ENCODE assay signal across 1 cellular context in the genomic region with DNA sequence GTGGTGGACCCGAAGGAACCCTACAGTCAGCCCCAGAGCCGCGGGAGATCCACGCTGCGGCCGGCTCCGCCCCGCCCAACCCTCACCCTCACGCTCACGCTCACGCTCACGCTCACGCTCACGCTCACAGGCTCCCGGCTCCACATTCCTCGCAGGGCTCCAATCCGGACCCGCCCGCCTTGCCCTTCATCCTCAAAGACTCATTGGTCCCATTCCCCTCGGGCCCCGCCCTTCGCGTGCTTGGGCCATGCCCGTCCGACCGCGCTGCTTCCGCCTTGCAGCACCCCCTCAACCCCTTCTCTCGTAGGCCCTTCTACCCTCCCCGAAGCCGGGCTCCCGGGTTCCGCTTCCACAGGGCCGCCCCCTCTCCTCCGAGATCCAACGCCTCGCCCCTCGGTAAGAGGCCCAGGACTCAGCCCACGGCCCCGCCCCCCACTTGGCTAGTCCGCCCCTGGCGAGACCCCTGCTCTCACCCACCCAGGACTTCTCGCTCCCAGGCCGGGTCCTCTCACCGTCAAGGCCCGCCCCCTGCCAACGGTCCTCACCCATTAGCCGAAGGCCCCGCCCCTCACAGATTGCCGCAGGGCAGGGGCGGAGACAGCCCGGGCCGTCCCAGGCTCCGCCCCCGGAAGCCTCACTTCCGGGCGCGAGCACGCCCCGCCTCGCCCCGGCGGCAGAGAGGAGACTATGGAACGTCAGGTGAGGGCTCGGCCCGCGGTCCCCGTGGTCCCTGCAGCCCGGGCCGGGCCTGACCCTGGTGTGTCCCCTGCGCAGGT.
TF ChIP-seq lines count a peak whose summit lies in the region.

A gene (plus strand): TSS at position 637 of the 776 bp plus-strand sequence. CDS start 51 bp downstream, at position 688.

TF ChIP-seq in HEK293, 187 proteins besides CTCF, POLR2A, EP300 and RAD21 (continued from another document and continues in another):
- TF ChIP-seq, protein P1, sequence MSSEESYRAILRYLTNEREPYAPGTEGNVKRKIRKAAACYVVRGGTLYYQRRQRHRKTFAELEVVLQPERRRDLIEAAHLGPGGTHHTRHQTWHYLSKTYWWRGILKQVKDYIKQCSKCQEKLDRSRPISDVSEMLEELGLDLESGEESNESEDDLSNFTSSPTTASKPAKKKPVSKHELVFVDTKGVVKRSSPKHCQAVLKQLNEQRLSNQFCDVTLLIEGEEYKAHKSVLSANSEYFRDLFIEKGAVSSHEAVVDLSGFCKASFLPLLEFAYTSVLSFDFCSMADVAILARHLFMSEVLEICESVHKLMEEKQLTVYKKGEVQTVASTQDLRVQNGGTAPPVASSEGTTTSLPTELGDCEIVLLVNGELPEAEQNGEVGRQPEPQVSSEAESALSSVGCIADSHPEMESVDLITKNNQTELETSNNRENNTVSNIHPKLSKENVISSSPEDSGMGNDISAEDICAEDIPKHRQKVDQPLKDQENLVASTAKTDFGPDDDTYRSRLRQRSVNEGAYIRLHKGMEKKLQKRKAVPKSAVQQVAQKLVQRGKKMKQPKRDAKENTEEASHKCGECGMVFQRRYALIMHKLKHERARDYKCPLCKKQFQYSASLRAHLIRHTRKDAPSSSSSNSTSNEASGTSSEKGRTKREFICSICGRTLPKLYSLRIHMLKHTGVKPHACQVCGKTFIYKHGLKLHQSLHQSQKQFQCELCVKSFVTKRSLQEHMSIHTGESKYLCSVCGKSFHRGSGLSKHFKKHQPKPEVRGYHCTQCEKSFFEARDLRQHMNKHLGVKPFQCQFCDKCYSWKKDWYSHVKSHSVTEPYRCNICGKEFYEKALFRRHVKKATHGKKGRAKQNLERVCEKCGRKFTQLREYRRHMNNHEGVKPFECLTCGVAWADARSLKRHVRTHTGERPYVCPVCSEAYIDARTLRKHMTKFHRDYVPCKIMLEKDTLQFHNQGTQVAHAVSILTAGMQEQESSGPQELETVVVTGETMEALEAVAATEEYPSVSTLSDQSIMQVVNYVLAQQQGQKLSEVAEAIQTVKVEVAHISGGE (tag by site-specific recombination; conservative IDR thresholded peaks at IDR 0.05; ENCODE audit: low read depth) = peak; percentile 98
- TF ChIP-seq, protein P2, sequence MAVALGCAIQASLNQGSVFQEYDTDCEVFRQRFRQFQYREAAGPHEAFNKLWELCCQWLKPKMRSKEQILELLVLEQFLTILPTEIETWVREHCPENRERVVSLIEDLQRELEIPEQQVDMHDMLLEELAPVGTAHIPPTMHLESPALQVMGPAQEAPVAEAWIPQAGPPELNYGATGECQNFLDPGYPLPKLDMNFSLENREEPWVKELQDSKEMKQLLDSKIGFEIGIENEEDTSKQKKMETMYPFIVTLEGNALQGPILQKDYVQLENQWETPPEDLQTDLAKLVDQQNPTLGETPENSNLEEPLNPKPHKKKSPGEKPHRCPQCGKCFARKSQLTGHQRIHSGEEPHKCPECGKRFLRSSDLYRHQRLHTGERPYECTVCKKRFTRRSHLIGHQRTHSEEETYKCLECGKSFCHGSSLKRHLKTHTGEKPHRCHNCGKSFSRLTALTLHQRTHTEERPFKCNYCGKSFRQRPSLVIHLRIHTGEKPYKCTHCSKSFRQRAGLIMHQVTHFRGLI (tag by site-specific recombination; IDR thresholded peaks at IDR 0.05) = no peak; the same call in 1 of the 2 replicates
- TF ChIP-seq ZNF660 (tag by site-specific recombination; IDR thresholded peaks at IDR 0.05) = no peak
- TF ChIP-seq, protein P3, sequence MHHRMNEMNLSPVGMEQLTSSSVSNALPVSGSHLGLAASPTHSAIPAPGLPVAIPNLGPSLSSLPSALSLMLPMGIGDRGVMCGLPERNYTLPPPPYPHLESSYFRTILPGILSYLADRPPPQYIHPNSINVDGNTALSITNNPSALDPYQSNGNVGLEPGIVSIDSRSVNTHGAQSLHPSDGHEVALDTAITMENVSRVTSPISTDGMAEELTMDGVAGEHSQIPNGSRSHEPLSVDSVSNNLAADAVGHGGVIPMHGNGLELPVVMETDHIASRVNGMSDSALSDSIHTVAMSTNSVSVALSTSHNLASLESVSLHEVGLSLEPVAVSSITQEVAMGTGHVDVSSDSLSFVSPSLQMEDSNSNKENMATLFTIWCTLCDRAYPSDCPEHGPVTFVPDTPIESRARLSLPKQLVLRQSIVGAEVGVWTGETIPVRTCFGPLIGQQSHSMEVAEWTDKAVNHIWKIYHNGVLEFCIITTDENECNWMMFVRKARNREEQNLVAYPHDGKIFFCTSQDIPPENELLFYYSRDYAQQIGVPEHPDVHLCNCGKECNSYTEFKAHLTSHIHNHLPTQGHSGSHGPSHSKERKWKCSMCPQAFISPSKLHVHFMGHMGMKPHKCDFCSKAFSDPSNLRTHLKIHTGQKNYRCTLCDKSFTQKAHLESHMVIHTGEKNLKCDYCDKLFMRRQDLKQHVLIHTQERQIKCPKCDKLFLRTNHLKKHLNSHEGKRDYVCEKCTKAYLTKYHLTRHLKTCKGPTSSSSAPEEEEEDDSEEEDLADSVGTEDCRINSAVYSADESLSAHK (tag by site-specific recombination; IDR thresholded peaks at IDR 0.05) = no peak
- TF ChIP-seq KLF1 (tag by site-specific recombination; IDR thresholded peaks at IDR 0.05) = peak; percentile 70
- TF ChIP-seq, protein P4, sequence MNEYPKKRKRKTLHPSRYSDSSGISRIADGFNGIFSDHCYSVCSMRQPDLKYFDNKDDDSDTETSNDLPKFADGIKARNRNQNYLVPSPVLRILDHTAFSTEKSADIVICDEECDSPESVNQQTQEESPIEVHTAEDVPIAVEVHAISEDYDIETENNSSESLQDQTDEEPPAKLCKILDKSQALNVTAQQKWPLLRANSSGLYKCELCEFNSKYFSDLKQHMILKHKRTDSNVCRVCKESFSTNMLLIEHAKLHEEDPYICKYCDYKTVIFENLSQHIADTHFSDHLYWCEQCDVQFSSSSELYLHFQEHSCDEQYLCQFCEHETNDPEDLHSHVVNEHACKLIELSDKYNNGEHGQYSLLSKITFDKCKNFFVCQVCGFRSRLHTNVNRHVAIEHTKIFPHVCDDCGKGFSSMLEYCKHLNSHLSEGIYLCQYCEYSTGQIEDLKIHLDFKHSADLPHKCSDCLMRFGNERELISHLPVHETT (tag by site-specific recombination; IDR thresholded peaks at IDR 0.05) = no peak
- TF ChIP-seq ZNF354C (tag by site-specific recombination; IDR thresholded peaks at IDR 0.05; ENCODE audit: borderline replicate concordance, low read depth) = no peak
- TF ChIP-seq, protein P5, sequence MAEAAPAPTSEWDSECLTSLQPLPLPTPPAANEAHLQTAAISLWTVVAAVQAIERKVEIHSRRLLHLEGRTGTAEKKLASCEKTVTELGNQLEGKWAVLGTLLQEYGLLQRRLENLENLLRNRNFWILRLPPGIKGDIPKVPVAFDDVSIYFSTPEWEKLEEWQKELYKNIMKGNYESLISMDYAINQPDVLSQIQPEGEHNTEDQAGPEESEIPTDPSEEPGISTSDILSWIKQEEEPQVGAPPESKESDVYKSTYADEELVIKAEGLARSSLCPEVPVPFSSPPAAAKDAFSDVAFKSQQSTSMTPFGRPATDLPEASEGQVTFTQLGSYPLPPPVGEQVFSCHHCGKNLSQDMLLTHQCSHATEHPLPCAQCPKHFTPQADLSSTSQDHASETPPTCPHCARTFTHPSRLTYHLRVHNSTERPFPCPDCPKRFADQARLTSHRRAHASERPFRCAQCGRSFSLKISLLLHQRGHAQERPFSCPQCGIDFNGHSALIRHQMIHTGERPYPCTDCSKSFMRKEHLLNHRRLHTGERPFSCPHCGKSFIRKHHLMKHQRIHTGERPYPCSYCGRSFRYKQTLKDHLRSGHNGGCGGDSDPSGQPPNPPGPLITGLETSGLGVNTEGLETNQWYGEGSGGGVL (tag by site-specific recombination; IDR thresholded peaks at IDR 0.05) = peak; percentile 93
- TF ChIP-seq, protein P6, sequence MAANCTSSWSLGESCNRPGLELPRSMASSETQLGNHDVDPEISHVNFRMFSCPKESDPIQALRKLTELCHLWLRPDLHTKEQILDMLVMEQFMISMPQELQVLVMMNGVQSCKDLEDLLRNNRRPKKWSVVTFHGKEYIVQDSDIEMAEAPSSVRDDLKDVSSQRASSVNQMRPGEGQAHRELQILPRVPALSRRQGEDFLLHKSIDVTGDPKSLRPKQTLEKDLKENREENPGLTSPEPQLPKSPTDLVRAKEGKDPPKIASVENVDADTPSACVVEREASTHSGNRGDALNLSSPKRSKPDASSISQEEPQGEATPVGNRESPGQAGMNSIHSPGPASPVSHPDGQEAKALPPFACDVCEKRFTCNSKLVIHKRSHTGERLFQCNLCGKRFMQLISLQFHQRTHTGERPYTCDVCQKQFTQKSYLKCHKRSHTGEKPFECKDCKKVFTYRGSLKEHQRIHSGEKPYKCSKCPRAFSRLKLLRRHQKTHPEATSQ (tag by site-specific recombination; IDR thresholded peaks at IDR 0.05) = no peak
- TF ChIP-seq, protein P7, sequence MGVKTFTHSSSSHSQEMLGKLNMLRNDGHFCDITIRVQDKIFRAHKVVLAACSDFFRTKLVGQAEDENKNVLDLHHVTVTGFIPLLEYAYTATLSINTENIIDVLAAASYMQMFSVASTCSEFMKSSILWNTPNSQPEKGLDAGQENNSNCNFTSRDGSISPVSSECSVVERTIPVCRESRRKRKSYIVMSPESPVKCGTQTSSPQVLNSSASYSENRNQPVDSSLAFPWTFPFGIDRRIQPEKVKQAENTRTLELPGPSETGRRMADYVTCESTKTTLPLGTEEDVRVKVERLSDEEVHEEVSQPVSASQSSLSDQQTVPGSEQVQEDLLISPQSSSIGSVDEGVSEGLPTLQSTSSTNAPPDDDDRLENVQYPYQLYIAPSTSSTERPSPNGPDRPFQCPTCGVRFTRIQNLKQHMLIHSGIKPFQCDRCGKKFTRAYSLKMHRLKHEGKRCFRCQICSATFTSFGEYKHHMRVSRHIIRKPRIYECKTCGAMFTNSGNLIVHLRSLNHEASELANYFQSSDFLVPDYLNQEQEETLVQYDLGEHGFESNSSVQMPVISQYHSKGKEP (tag by site-specific recombination; IDR thresholded peaks at IDR 0.05) = no peak
- TF ChIP-seq SP3 (tag by site-specific recombination; IDR thresholded peaks at IDR 0.05) = peak; percentile 96
- no peak for TF ChIP-seq ZNF169 (tag by site-specific recombination; IDR thresholded peaks at IDR 0.05)
- TF ChIP-seq GLI4 (tag by site-specific recombination; IDR thresholded peaks at IDR 0.05) = no peak
- TF ChIP-seq, protein P8, sequence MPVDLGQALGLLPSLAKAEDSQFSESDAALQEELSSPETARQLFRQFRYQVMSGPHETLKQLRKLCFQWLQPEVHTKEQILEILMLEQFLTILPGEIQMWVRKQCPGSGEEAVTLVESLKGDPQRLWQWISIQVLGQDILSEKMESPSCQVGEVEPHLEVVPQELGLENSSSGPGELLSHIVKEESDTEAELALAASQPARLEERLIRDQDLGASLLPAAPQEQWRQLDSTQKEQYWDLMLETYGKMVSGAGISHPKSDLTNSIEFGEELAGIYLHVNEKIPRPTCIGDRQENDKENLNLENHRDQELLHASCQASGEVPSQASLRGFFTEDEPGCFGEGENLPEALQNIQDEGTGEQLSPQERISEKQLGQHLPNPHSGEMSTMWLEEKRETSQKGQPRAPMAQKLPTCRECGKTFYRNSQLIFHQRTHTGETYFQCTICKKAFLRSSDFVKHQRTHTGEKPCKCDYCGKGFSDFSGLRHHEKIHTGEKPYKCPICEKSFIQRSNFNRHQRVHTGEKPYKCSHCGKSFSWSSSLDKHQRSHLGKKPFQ (tag by site-specific recombination; IDR thresholded peaks at IDR 0.05) = peak; percentile 41; the same call in 1 of the 2 replicates
- no peak for TF ChIP-seq YY2 (tag by site-specific recombination; IDR thresholded peaks at IDR 0.05)
- peak; percentile 69 for TF ChIP-seq ZNF341 (tag by site-specific recombination; IDR thresholded peaks at IDR 0.05; ENCODE audit: low read depth)
- no peak for TF ChIP-seq ZNF132 (tag by site-specific recombination; IDR thresholded peaks at IDR 0.05; ENCODE audit: borderline replicate concordance)
- TF ChIP-seq, protein P9, sequence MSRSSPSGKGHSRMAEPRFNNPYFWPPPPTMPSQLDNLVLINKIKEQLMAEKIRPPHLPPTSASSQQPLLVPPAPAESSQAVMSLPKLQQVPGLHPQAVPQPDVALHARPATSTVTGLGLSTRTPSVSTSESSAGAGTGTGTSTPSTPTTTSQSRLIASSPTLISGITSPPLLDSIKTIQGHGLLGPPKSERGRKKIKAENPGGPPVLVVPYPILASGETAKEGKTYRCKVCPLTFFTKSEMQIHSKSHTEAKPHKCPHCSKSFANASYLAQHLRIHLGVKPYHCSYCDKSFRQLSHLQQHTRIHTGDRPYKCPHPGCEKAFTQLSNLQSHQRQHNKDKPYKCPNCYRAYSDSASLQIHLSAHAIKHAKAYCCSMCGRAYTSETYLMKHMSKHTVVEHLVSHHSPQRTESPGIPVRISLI (tag by site-specific recombination; IDR thresholded peaks at IDR 0.05) = no peak
- TF ChIP-seq ZNF423 (tag by site-specific recombination; IDR thresholded peaks at IDR 0.05) = no peak
- TF ChIP-seq EGR2 (tag by site-specific recombination; IDR thresholded peaks at IDR 0.05; ENCODE audit: low read depth) = peak; percentile 74
- TF ChIP-seq SP2 (tag by site-specific recombination; IDR thresholded peaks at IDR 0.05) = peak; percentile 94
- TF ChIP-seq ZNF664 (tag by site-specific recombination; IDR thresholded peaks at IDR 0.05) = no peak
- TF ChIP-seq ZNF433 (tag by site-specific recombination; IDR thresholded peaks at IDR 0.05; ENCODE audit: low read depth) = no peak
- no peak for TF ChIP-seq ZNF544 (tag by site-specific recombination; IDR thresholded peaks at IDR 0.05)
- no peak for TF ChIP-seq ZNF174 (tag by site-specific recombination; IDR thresholded peaks at IDR 0.05)
- peak; percentile 64 for TF ChIP-seq KLF10 (tag by site-specific recombination; IDR thresholded peaks at IDR 0.05)
- TF ChIP-seq, protein P10, sequence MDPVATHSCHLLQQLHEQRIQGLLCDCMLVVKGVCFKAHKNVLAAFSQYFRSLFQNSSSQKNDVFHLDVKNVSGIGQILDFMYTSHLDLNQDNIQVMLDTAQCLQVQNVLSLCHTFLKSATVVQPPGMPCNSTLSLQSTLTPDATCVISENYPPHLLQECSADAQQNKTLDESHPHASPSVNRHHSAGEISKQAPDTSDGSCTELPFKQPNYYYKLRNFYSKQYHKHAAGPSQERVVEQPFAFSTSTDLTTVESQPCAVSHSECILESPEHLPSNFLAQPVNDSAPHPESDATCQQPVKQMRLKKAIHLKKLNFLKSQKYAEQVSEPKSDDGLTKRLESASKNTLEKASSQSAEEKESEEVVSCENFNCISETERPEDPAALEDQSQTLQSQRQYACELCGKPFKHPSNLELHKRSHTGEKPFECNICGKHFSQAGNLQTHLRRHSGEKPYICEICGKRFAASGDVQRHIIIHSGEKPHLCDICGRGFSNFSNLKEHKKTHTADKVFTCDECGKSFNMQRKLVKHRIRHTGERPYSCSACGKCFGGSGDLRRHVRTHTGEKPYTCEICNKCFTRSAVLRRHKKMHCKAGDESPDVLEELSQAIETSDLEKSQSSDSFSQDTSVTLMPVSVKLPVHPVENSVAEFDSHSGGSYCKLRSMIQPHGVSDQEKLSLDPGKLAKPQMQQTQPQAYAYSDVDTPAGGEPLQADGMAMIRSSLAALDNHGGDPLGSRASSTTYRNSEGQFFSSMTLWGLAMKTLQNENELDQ (tag by site-specific recombination; IDR thresholded peaks at IDR 0.05; ENCODE audit: low read depth) = no peak
- TF ChIP-seq GFI1B (tag by site-specific recombination; IDR thresholded peaks at IDR 0.05) = no peak
- no peak for TF ChIP-seq ZNF157 (tag by site-specific recombination; IDR thresholded peaks at IDR 0.05)
- TF ChIP-seq ZNF48 (tag by site-specific recombination; IDR thresholded peaks at IDR 0.05) = no peak
- TF ChIP-seq ZNF324 (tag by site-specific recombination; IDR thresholded peaks at IDR 0.05) = 0 out of 2 replicates have a peak, but pooled peaks have one; percentile 36
- no peak for TF ChIP-seq ZNF266 (tag by site-specific recombination; IDR thresholded peaks at IDR 0.05; ENCODE audit: low read depth)
- peak; percentile 85; the same call in 1 of the 2 replicates for TF ChIP-seq ZEB2 (tag by site-specific recombination; IDR thresholded peaks at IDR 0.05)
- TF ChIP-seq ZNF623 (tag by site-specific recombination; IDR thresholded peaks at IDR 0.05) = no peak
- no peak for TF ChIP-seq ZNF16 (tag by site-specific recombination; IDR thresholded peaks at IDR 0.05; ENCODE audit: low read depth)
- TF ChIP-seq ZNF366 (tag by site-specific recombination; conservative IDR thresholded peaks at IDR 0.05) = no peak
- TF ChIP-seq IKZF3 (tag by site-specific recombination; IDR thresholded peaks at IDR 0.05) = no peak; the same call in 1 of the 2 replicates
